In the genomic region with DNA sequence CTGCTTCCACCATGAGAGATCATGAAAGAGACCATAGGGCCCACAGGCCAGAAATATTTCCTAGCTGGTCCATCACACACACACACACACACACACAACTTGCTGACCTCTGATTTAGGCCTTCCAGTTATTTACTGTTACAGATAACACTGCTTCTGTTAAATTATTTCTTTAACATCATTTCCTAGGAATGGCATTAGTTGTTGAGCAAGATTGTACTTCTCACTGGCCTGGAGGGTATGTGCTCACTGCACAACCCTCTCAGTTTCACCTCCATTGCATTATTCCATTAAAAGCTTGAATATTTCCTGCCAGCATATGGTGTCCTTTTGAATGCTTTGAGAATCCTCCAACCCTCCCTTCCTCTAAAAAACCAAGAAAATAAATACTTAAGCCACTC, we compare ENCODE assay signal across 12 cellular contexts.
DNase-seq lines count a peak whose midpoint lies in the region; ATAC-seq and TF ChIP-seq lines count a peak whose summit lies in the region.
"Had no signal": no experiment of that assay in that cellular context is flagged by ENCODE, and none has a peak within 500 bp of the region (broad histone marks: within the 10 kb centered on the region; RNA-seq: fewer than 3 reads in every experiment).

No MANE protein-coding gene starts in this region.

- peaks cover 4 to 6% of the 10 kb centered on the region in 2 donors for H3K27me3 Mint-ChIP-seq in natural killer cell treated with Interleukin-12 subunit alpha and Interleukin-12 subunit beta and Interleukin-15 and Interleukin-18, amount 100 ng/mL, for 72 hours

- peak overlapping the region; percentile 73 to 77 for H3K27ac Mint-ChIP-seq in natural killer cell treated with Interleukin-12 subunit alpha and Interleukin-12 subunit beta and Interleukin-15 and Interleukin-18, amount 100 ng/mL, for 72 hours

- peak overlapping the region; percentile 70 for H3K4me3 Mint-ChIP-seq in natural killer cell treated with Interleukin-12 subunit alpha and Interleukin-12 subunit beta and Interleukin-15 and Interleukin-18, amount 100 ng/mL, for 72 hours

- H3K9me3 Mint-ChIP-seq in natural killer cell treated with Interleukin-12 subunit alpha and Interleukin-12 subunit beta and Interleukin-15 and Interleukin-18, amount 100 ng/mL, for 72 hours = no peaks in the 10 kb centered on the region

- no peak for TF ChIP-seq CTCF in cardiac fibroblast (IDR thresholded peaks at IDR 0.05; ENCODE audit: low read depth, low read length)

- H3K4me3 ChIP-seq in cardiac fibroblast (replicated peaks in 1 of 2; ENCODE audit: low read depth in 2 of 2, low read length in 2 of 2) = no peak overlapping the region

- DNase-seq in AG20443 (ENCODE audit: low spot score) = peak; percentile 45
- peak; percentile 51 for DNase-seq in GM03348 (ENCODE audit: low spot score)
- peak; percentile 29 to 68 for DNase-seq in cardiac fibroblast (ENCODE audit: low read depth in 2 of 2)
- DNase-seq in natural killer cell treated with Interleukin-12 subunit alpha and Interleukin-12 subunit beta and Interleukin-15 and Interleukin-18, amount 100 ng/mL, for 72 hours (ENCODE audit: low spot score) = no peak
- DNase-seq in NCI-H146 (lab: John Stamatoyannopoulos, UW) = no peak
- DNase-seq in amygdala (lab: John Stamatoyannopoulos, UW) = no peak
- DNase-seq in NOMO-1 (lab: John Stamatoyannopoulos, UW; ENCODE audit: unreplicated experiment in 2 of 2) = no peak
- DNase-seq: erythroblast; NCI-H774; SIG-M5; stimulated activated CD4-positive, alpha-beta T cell treated with anti-CD3 and anti-CD28 coated beads, Interleukin-4, amount 100 ng/mL, for 4 hours had no signal

- H3K36me3 Mint-ChIP-seq in natural killer cell treated with Interleukin-12 subunit alpha and Interleukin-12 subunit beta and Interleukin-15 and Interleukin-18, amount 100 ng/mL, for 72 hours = peaks cover 6% of the 10 kb centered on the region

- ATAC-seq in natural killer cell treated with Interleukin-12 subunit alpha and Interleukin-12 subunit beta and Interleukin-15 and Interleukin-18, amount 100 ng/mL, for 72 hours = peak in 1 of 2 donors; percentile 64
- no peak for ATAC-seq in HG02642 (IDR thresholded peaks at IDR 0.05; ENCODE audit: poor library complexity, unreplicated experiment)

- peaks cover 32 to 43% of the 10 kb centered on the region in 2 donors for H3K4me1 Mint-ChIP-seq in natural killer cell treated with Interleukin-12 subunit alpha and Interleukin-12 subunit beta and Interleukin-15 and Interleukin-18, amount 100 ng/mL, for 72 hours (ENCODE audit: low read depth in 2 of 2)

Comparison
In these comparisons a context has a peak if more than half of its experiments do, and no peak if none do; other contexts are left out.
1. DNase-seq: peak in AG20443 (single experiment), GM03348 (single experiment) and cardiac fibroblast (2 of 2); none in natural killer cell treated with Interleukin-12 subunit alpha and Interleukin-12 subunit beta and Interleukin-15 and Interleukin-18, amount 100 ng/mL, for 72 hours (single experiment), NCI-H146 (single experiment), amygdala (0 of 56) and NOMO-1 (0 of 2).